In genomic region chr1:228989992-228990827, GRCh38 we compare ENCODE assay signal across 9 cellular contexts.
DNase-seq lines count a peak whose midpoint lies in the region; ATAC-seq and TF ChIP-seq lines count a peak whose summit lies in the region.
"Had no signal": no experiment of that assay in that cellular context is flagged by ENCODE, and none has a peak within 500 bp of the region (broad histone marks: within the 10 kb centered on the region; RNA-seq: fewer than 3 reads in every experiment).

No MANE protein-coding gene starts in this region.

- H3K27ac ChIP-seq in ascending aorta = peak overlapping the region; percentile 35 to 53
- H3K27ac ChIP-seq in lower lobe of right lung = peak overlapping the region; percentile 73
- H3K27ac ChIP-seq in upper lobe of right lung = peak overlapping the region; percentile 65
- H3K27ac ChIP-seq: 22Rv1 had no signal

- H3K27me3 Mint-ChIP-seq in HFFc6 (ENCODE audit: insufficient read depth) = no peaks in the 10 kb centered on the region
- peaks cover 23% of the 10 kb centered on the region for H3K27me3 Mint-ChIP-seq in activated T-helper 2 cell treated with anti-CD3 and anti-CD28 coated beads, Interferon-gamma antibody, Interleukin-2, Interleukin-4, amounts not matched to agents 10 μg/mL and 5 μg/mL and 100 μg/mL, durations not matched to agents 14 hours and 24 hours and 36 hours (ENCODE audit: low read depth)

- H3K36me3 ChIP-seq in ascending aorta = no peaks in the 10 kb centered on the region
- no peaks in the 10 kb centered on the region for H3K36me3 ChIP-seq in lower lobe of right lung
- H3K36me3 ChIP-seq in upper lobe of right lung = no peaks in the 10 kb centered on the region

- intact Hi-C loops in ascending aorta (cut with DNase I) (no loop called here), lower lobe of right lung (cut with DNase I) (no loop called here), upper lobe of right lung (cut with DNase I) (no loop called here)
- intact Hi-C loops in activated T-helper 2 cell treated with anti-CD3 and anti-CD28 coated beads, Interferon-gamma antibody, Interleukin-2, Interleukin-4, amounts not matched to agents 10 μg/mL and 5 μg/mL and 100 μg/mL, durations not matched to agents 14 hours and 24 hours and 36 hours (cut with micrococcal nuclease) = no loop called here

- TF ChIP-seq CTCF in ascending aorta (IDR thresholded peaks at IDR 0.05) (no peak), lower lobe of right lung (IDR thresholded peaks at IDR 0.05) (no peak), upper lobe of right lung (IDR thresholded peaks at IDR 0.05) (no peak), HFFc6 (IDR thresholded peaks at IDR 0.05) (no peak)

- H3K4me1 ChIP-seq in ascending aorta (peaks cover 0 to 15% of the 10 kb centered on the region in 2 donors), lower lobe of right lung (peaks cover 42% of the 10 kb centered on the region), upper lobe of right lung (peaks cover 26% of the 10 kb centered on the region)

- no peaks in the 10 kb centered on the region for H3K27me3 ChIP-seq in ascending aorta
- H3K27me3 ChIP-seq in lower lobe of right lung (ENCODE audit: low read depth) = no peaks in the 10 kb centered on the region
- no peaks in the 10 kb centered on the region for H3K27me3 ChIP-seq in upper lobe of right lung

- 0 out of 2 replicates have a peak, but pooled peaks cover 6% of the 10 kb centered on the region for H3K36me3 Mint-ChIP-seq in HFFc6 (ENCODE audit: low read depth)
- H3K36me3 Mint-ChIP-seq in activated T-helper 2 cell treated with anti-CD3 and anti-CD28 coated beads, Interferon-gamma antibody, Interleukin-2, Interleukin-4, amounts not matched to agents 10 μg/mL and 5 μg/mL and 100 μg/mL, durations not matched to agents 14 hours and 24 hours and 36 hours (ENCODE audit: low read depth) = no peaks in the 10 kb centered on the region

- no peak overlapping the region for H3K4me3 Mint-ChIP-seq in HFFc6
- H3K4me3 Mint-ChIP-seq in activated T-helper 2 cell treated with anti-CD3 and anti-CD28 coated beads, Interferon-gamma antibody, Interleukin-2, Interleukin-4, amounts not matched to agents 10 μg/mL and 5 μg/mL and 100 μg/mL, durations not matched to agents 14 hours and 24 hours and 36 hours (ENCODE audit: low read depth) = no peak overlapping the region

- no peak overlapping the region for H3K27ac Mint-ChIP-seq in HFFc6
- no peak overlapping the region for H3K27ac Mint-ChIP-seq in activated T-helper 2 cell treated with anti-CD3 and anti-CD28 coated beads, Interferon-gamma antibody, Interleukin-2, Interleukin-4, amounts not matched to agents 10 μg/mL and 5 μg/mL and 100 μg/mL, durations not matched to agents 14 hours and 24 hours and 36 hours

- H3K9me3 ChIP-seq in ascending aorta (no peaks in the 10 kb centered on the region), lower lobe of right lung (no peaks in the 10 kb centered on the region), upper lobe of right lung (no peaks in the 10 kb centered on the region)

- ATAC-seq in lower lobe of right lung = peak; percentile 74 to 86
- ATAC-seq in upper lobe of right lung = peak; percentile 80
- no peak for ATAC-seq in GM21515 (IDR thresholded peaks at IDR 0.05; ENCODE audit: unreplicated experiment)

- H3K4me3 ChIP-seq in ascending aorta (no peak overlapping the region), lower lobe of right lung (no peak overlapping the region), upper lobe of right lung (no peak overlapping the region)

- H3K4me1 Mint-ChIP-seq in HFFc6 (ENCODE audit: low read depth) = no peaks in the 10 kb centered on the region
- no peaks in the 10 kb centered on the region for H3K4me1 Mint-ChIP-seq in activated T-helper 2 cell treated with anti-CD3 and anti-CD28 coated beads, Interferon-gamma antibody, Interleukin-2, Interleukin-4, amounts not matched to agents 10 μg/mL and 5 μg/mL and 100 μg/mL, durations not matched to agents 14 hours and 24 hours and 36 hours (ENCODE audit: low read depth)

- DNase-seq in NCI-H1417 (lab: John Stamatoyannopoulos, UW) (peak; percentile 15 to 73 (median 48)), NCI-H1417 treated with DMSO at 0.1 percent for 48 hours (lab: John Stamatoyannopoulos, UW) (no peak), ascending aorta (ENCODE audit: low spot score in 2 of 2) (peak; percentile 54 to 78), lower lobe of right lung (peak; percentile 81), upper lobe of right lung (peak; percentile 73), HFFc6 (no peak)
- DNase-seq in activated T-helper 2 cell treated with anti-CD3 and anti-CD28 coated beads, Interferon-gamma antibody, Interleukin-2, Interleukin-4, amounts not matched to agents 10 μg/mL and 5 μg/mL and 100 μg/mL, durations not matched to agents 14 hours and 24 hours and 36 hours (ENCODE audit: low spot score) = no peak

- H3K9me3 Mint-ChIP-seq in HFFc6 = peaks cover 20% of the 10 kb centered on the region
- no peaks in the 10 kb centered on the region for H3K9me3 Mint-ChIP-seq in activated T-helper 2 cell treated with anti-CD3 and anti-CD28 coated beads, Interferon-gamma antibody, Interleukin-2, Interleukin-4, amounts not matched to agents 10 μg/mL and 5 μg/mL and 100 μg/mL, durations not matched to agents 14 hours and 24 hours and 36 hours

Comparison
In these comparisons a context has a peak if more than half of its experiments do, and no peak if none do; other contexts are left out.
1. DNase-seq: peak in NCI-H1417 (3 of 3), ascending aorta (2 of 2), lower lobe of right lung (single experiment) and upper lobe of right lung (single experiment); none in NCI-H1417 treated with DMSO at 0.1 percent for 48 hours (single experiment), HFFc6 (single experiment) and activated T-helper 2 cell treated with anti-CD3 and anti-CD28 coated beads, Interferon-gamma antibody, Interleukin-2, Interleukin-4, amounts not matched to agents 10 μg/mL and 5 μg/mL and 100 μg/mL, durations not matched to agents 14 hours and 24 hours and 36 hours (single experiment).
2. Peak in every context shown above with its lines, with median percentiles within 50 percentile points of each other: H3K27ac ChIP-seq.